ENCODE assay signal across 22 cellular contexts in genomic region chr7:103656221-103656620, GRCh38.
DNase-seq lines count a peak whose midpoint lies in the region; TF ChIP-seq lines count a peak whose summit lies in the region.
"Had no signal": no experiment of that assay in that cellular context is flagged by ENCODE, and none has a peak within 500 bp of the region (broad histone marks: within the 10 kb centered on the region; RNA-seq: fewer than 3 reads in every experiment).

No MANE protein-coding gene starts in this region.

- H3K14ac ChIP-seq in mesenchymal stem cell (ENCODE audit: low read length in 2 of 2) = no peak overlapping the region

- intact Hi-C loops in transverse colon (cut with DNase I; ENCODE audit: low total_unique reads) = no loop called here

- no peak for TF ChIP-seq POLR2A in transverse colon (IDR thresholded peaks at IDR 0.05)

- peak overlapping the region; percentile 51 for H2AK5ac ChIP-seq in mesenchymal stem cell (ENCODE audit: low read length, severe bottlenecking)

- H3K4ac ChIP-seq in mesenchymal stem cell (ENCODE audit: low read depth in 1 of 2, low read length in 2 of 2) = no peak overlapping the region

- H3K36me3 ChIP-seq in SJCRH30 (no peaks in the 10 kb centered on the region), mesenchymal stem cell (ENCODE audit: control insufficient read depth in 1 of 2, insufficient read depth in 2 of 2, low read depth in 1 of 2, low read length in 2 of 2) (no peaks in the 10 kb centered on the region), transverse colon (no peaks in the 10 kb centered on the region)
- H3K36me3 ChIP-seq: BLaER1 had no signal

- H3K9me3 ChIP-seq in SJCRH30 (replicated peaks) (no peaks in the 10 kb centered on the region), mesenchymal stem cell (ENCODE audit: control insufficient read depth, low read length) (no peaks in the 10 kb centered on the region), transverse colon (no peaks in the 10 kb centered on the region)
- H3K9me3 ChIP-seq: BE2C, BLaER1 had no signal

- no peak overlapping the region for H3K18ac ChIP-seq in mesenchymal stem cell (ENCODE audit: low read depth in 1 of 2, low read length in 2 of 2)

- H3K4me3 ChIP-seq in SJCRH30 (no peak overlapping the region), mesenchymal stem cell (ENCODE audit: insufficient read depth in 1 of 2, low read depth in 1 of 2, low read length in 2 of 2) (no peak overlapping the region), transverse colon (no peak overlapping the region)
- H3K4me3 ChIP-seq: BLaER1, GM12878 had no signal

- H2BK12ac ChIP-seq in mesenchymal stem cell (ENCODE audit: low read length in 2 of 2) = no peak overlapping the region

- no peak overlapping the region for H3K4me2 ChIP-seq in mesenchymal stem cell (ENCODE audit: low read length, poor library complexity, severe bottlenecking)
- H3K4me2 ChIP-seq: BLaER1 had no signal

- no peak overlapping the region for H2AFZ ChIP-seq in mesenchymal stem cell (ENCODE audit: low read depth, low read length)

- peak; percentile 68 to 85 for DNase-seq in SJCRH30
- no peak for DNase-seq in mesenchymal stem cell
- no peak for DNase-seq in NCI-H510A treated with DMSO at 0.1 percent for 48 hours (lab: John Stamatoyannopoulos, UW)
- no peak for DNase-seq in T-helper 1 cell
- no peak for DNase-seq in transverse colon
- DNase-seq: 8988T; ACHN; BE2C; C1 segment of cervical spinal cord; CD4-positive, alpha-beta memory T cell; CD4-positive, CD25-positive, alpha-beta regulatory T cell; CD8-positive, alpha-beta memory T cell; COR-L47; DMS 273 treated with DMSO at 0.1 percent for 48 hours; DMS153; DMS53; DMS79; DND-41; EL; GDM1 had no signal

- no peak for TF ChIP-seq EP300 in transverse colon (IDR thresholded peaks at IDR 0.05; ENCODE audit: low read depth)

- no peak overlapping the region for H4K8ac ChIP-seq in mesenchymal stem cell (ENCODE audit: low read length)

- H3K79me1 ChIP-seq in mesenchymal stem cell (replicated peaks; ENCODE audit: low read length, poor library complexity, severe bottlenecking) = no peaks in the 10 kb centered on the region

- H4K91ac ChIP-seq in mesenchymal stem cell (ENCODE audit: low read length) = no peak overlapping the region

- H3K4me1 ChIP-seq in SJCRH30 (peaks cover 95% of the 10 kb centered on the region), mesenchymal stem cell (ENCODE audit: control insufficient read depth, insufficient read depth, low read depth, low read length) (peaks cover 3% of the 10 kb centered on the region), transverse colon (no peaks in the 10 kb centered on the region)
- H3K4me1 ChIP-seq: BLaER1 had no signal

- no peaks in the 10 kb centered on the region for H3K27me3 ChIP-seq in SJCRH30
- no peaks in the 10 kb centered on the region for H3K27me3 ChIP-seq in mesenchymal stem cell (ENCODE audit: control insufficient read depth in 1 of 2, insufficient read depth in 1 of 2, low read length in 2 of 2)
- no peaks in the 10 kb centered on the region for H3K27me3 ChIP-seq in transverse colon
- H3K27me3 ChIP-seq: BE2C, BLaER1 had no signal

- H2BK120ac ChIP-seq in mesenchymal stem cell (ENCODE audit: low read depth, low read length) = no peak overlapping the region

- no peak overlapping the region for H2BK5ac ChIP-seq in mesenchymal stem cell (ENCODE audit: low read depth, low read length, poor library complexity, severe bottlenecking)

- in situ Hi-C loops in transverse colon (cut with MboI; ENCODE audit: low pct_ligation_motif_present in 1 of 4, low pct_unique_long_range_greater_than_20kb in 1 of 4, low sequenced_read_pairs in 3 of 4) = no loop called here

- peak overlapping the region; percentile 28 for H3K27ac ChIP-seq in SJCRH30
- H3K27ac ChIP-seq in mesenchymal stem cell (ENCODE audit: low read length, poor library complexity, severe bottlenecking) = no peak overlapping the region
- H3K27ac ChIP-seq in transverse colon = no peak overlapping the region
- H3K27ac ChIP-seq: BLaER1 had no signal

- H2BK15ac ChIP-seq in mesenchymal stem cell (ENCODE audit: low read depth, poor library complexity, severe bottlenecking) = no peak overlapping the region

- TF ChIP-seq CTCF in transverse colon (IDR thresholded peaks at IDR 0.05) = no peak

- no peak overlapping the region for H3K23ac ChIP-seq in mesenchymal stem cell (ENCODE audit: low read length in 2 of 2)

- H3K9ac ChIP-seq in mesenchymal stem cell (ENCODE audit: low read length) = no peak overlapping the region
- H3K9ac ChIP-seq: BLaER1 had no signal

Comparison
In these comparisons a context has a peak if more than half of its experiments do, and no peak if none do; other contexts are left out.
1. DNase-seq: peak in SJCRH30 (2 of 2); none in mesenchymal stem cell (single experiment), NCI-H510A treated with DMSO at 0.1 percent for 48 hours (single experiment), T-helper 1 cell (0 of 5) and transverse colon (single experiment).